In the genomic region with DNA sequence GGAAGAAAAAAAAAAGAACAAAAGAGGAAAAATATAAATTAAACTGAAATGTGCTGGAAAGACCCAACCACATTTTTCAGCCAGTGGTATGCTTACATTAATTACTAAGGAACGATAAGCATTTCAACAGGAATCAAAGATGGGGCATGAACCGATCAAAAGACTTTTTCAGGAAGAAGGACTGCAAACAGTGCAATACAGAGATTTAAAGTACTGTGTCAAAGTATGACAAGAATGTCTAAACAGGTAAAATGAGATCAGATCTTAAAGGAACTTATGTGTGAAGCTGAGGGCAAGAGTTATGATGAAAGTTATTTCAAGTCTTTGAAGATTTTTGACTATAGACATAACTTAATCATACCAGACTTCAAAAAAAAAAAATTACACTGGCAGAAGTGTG, we compare ENCODE assay signal across 28 cellular contexts.
DNase-seq lines count a peak whose midpoint lies in the region; ATAC-seq, FAIRE-seq and TF ChIP-seq lines count a peak whose summit lies in the region.
"Had no signal": no experiment of that assay in that cellular context is flagged by ENCODE, and none has a peak within 500 bp of the region (broad histone marks: within the 10 kb centered on the region; RNA-seq: fewer than 3 reads in every experiment).

No MANE protein-coding gene starts in this region.

- H2BK120ac ChIP-seq in neuronal stem cell (ENCODE audit: low read depth, low read length) = no peak overlapping the region

- H3K4ac ChIP-seq in neuronal stem cell (ENCODE audit: low read length) = no peak overlapping the region

- peak overlapping the region; percentile 54 for H3K4me3 Mint-ChIP-seq in Caco-2 (ENCODE audit: unreplicated experiment)
- H3K4me3 Mint-ChIP-seq: CD4-positive, alpha-beta memory T cell; H9 had no signal

- no TSS peak for BruUV-seq in Caco-2 (replicated peaks; lab: Mats Ljungman, UMichigan)

- H3K18ac ChIP-seq in neuronal stem cell (ENCODE audit: low read length) = no peak overlapping the region

- H4K91ac ChIP-seq in neuronal stem cell (ENCODE audit: low read depth, low read length, poor library complexity) = no peak overlapping the region

- DNase-seq in Caco-2 = no peak
- peak; percentile 3 for DNase-seq in amniotic epithelial cell (ENCODE audit: low read depth)
- peak; percentile 50 for DNase-seq in iris pigment epithelial cell (ENCODE audit: low read depth)
- no peak for DNase-seq in neuronal stem cell (ENCODE audit: low spot score)
- DNase-seq in D721Med (ENCODE audit: insufficient read length, low spot score) = no peak
- no peak for DNase-seq in MG63
- DNase-seq: C1 segment of cervical spinal cord; CD4-positive, alpha-beta memory T cell; COR-L47; DMS153; DND-41; GM23248; H9; IMR-90; KG1; NCI-H1092; NCI-H1417 treated with DMSO at 0.1 percent for 48 hours; NCI-H1694 treated with DMSO at 0.1 percent for 48 hours; NCI-H2081 treated with DMSO at 0.1 percent for 48 hours; NCI-H2171; NCI-H226; NCI-H510A; NCI-H69; Right ventricle myocardium superior; RPMI8226 had no signal

- ATAC-seq in HG03378 (IDR thresholded peaks at IDR 0.05; ENCODE audit: unreplicated experiment) = no peak
- ATAC-seq in HG03025 (IDR thresholded peaks at IDR 0.05; ENCODE audit: low FRiP score, unreplicated experiment) = no peak

- no peak overlapping the region for H3K14ac ChIP-seq in neuronal stem cell (ENCODE audit: low read length)

- H3K4me2 ChIP-seq in neuronal stem cell (ENCODE audit: insufficient read depth, low read length, poor library complexity, severe bottlenecking) = no peak overlapping the region

- intact Hi-C loops in Caco-2 (cut with micrococcal nuclease; ENCODE audit: unreplicated experiment) = loop anchor here (5.0 kb wide), 1 partner anchor 1434 kb away; no protein-coding TSS in a partner anchor

- no peaks in the 10 kb centered on the region for H3K79me1 ChIP-seq in neuronal stem cell (ENCODE audit: low read depth, low read length)

- H2BK15ac ChIP-seq in neuronal stem cell (ENCODE audit: low read length) = no peak overlapping the region

- H2AFZ ChIP-seq in neuronal stem cell (ENCODE audit: low read length) = peak overlapping the region; percentile 1
- H2AFZ ChIP-seq: GM23248 had no signal

- no peaks in the 10 kb centered on the region for H3K9me3 ChIP-seq in Caco-2
- H3K9me3 ChIP-seq in neuronal stem cell (replicated peaks in 1 of 2; ENCODE audit: control insufficient read depth in 2 of 2, insufficient read depth in 1 of 2, low read depth in 1 of 2, low read length in 2 of 2) = no peaks in the 10 kb centered on the region
- no peaks in the 10 kb centered on the region; the same call in 1 of the 2 replicates for H3K9me3 ChIP-seq in MG63
- H3K9me3 ChIP-seq: SJSA1 had no signal

- no peak overlapping the region for H2AK5ac ChIP-seq in neuronal stem cell (ENCODE audit: low read depth, low read length)

- no peak overlapping the region for H3K9ac ChIP-seq in neuronal stem cell (ENCODE audit: low read depth, low read length, poor library complexity)
- H3K9ac ChIP-seq: GM23248 had no signal

- H3K27ac ChIP-seq in neuronal stem cell (replicated peaks; ENCODE audit: low read length) = no peak overlapping the region
- H3K27ac ChIP-seq: GM23248, SJSA1 had no signal

- POLR2A ChIA-PET in Caco-2 (lab: Charles Lee) = no interaction called here

- H3K9me3 Mint-ChIP-seq in Caco-2 (ENCODE audit: unreplicated experiment) = no peaks in the 10 kb centered on the region

- no peak overlapping the region for H3K23ac ChIP-seq in neuronal stem cell (ENCODE audit: low read depth, low read length, poor library complexity)

- H3K4me3 ChIP-seq in Caco-2 (ENCODE audit: low read depth, low read length) = no peak overlapping the region
- no peak overlapping the region for H3K4me3 ChIP-seq in neuronal stem cell (ENCODE audit: low read length in 2 of 2)
- no peak overlapping the region for H3K4me3 ChIP-seq in MG63
- H3K4me3 ChIP-seq: GM23248, SJSA1 had no signal

- WGBS in neuronal stem cell (ENCODE audit: extremely low coverage in 2 of 2, insufficient read length in 2 of 2, insufficient replicate concordance in 1 of 2), 2 donors = no CpG with 5 or more reads among the region's 2 CpGs

- H3K36me3 ChIP-seq in Caco-2 (ENCODE audit: control insufficient read depth, insufficient read depth, low read length) (no peaks in the 10 kb centered on the region), neuronal stem cell (replicated peaks in 1 of 2; ENCODE audit: control insufficient read depth in 2 of 2, insufficient read depth in 2 of 2, low read length in 2 of 2) (no peaks in the 10 kb centered on the region), MG63 (no peaks in the 10 kb centered on the region)
- H3K36me3 ChIP-seq: SJSA1 had no signal

- peaks cover 11% of the 10 kb centered on the region for H3K4me1 Mint-ChIP-seq in Caco-2 (ENCODE audit: low read depth, unreplicated experiment)
- H3K4me1 Mint-ChIP-seq: CD4-positive, alpha-beta memory T cell; H9 had no signal

- CTCF ChIA-PET in Caco-2 (lab: Charles Lee) = no interaction called here

- no peak overlapping the region for H2BK5ac ChIP-seq in neuronal stem cell (ENCODE audit: low read length)

- H3K4me1 ChIP-seq in Caco-2 (peaks cover 3% of the 10 kb centered on the region; the same call in 1 of the 2 replicates), neuronal stem cell (ENCODE audit: control insufficient read depth in 2 of 2, insufficient read depth in 1 of 2, low read depth in 1 of 2, low read length in 2 of 2) (no peaks in the 10 kb centered on the region)
- H3K4me1 ChIP-seq: SJSA1 had no signal

- FAIRE-seq in D721Med (lab: Jason Lieb, UNC) = no peak

- TF ChIP-seq CTCF in Caco-2 (IDR thresholded peaks at IDR 0.05; ENCODE audit: insufficient read depth in 1 of 2, low read depth in 1 of 2, low read length in 1 of 2, severe bottlenecking in 1 of 2, unreplicated experiment in 1 of 2) = no peak
- no peak for TF ChIP-seq CTCF in D721Med (IDR thresholded peaks at IDR 0.05; ENCODE audit: insufficient read depth, missing control alignments)

- H3K27me3 ChIP-seq in Caco-2 (replicated peaks; ENCODE audit: control insufficient read depth, insufficient read depth, low read length) = no peaks in the 10 kb centered on the region
- H3K27me3 ChIP-seq in neuronal stem cell (ENCODE audit: control insufficient read depth in 3 of 3, insufficient read depth in 3 of 3, low read depth in 1 of 3, low read length in 3 of 3) = no peaks in the 10 kb centered on the region
- no peaks in the 10 kb centered on the region for H3K27me3 ChIP-seq in MG63
- H3K27me3 ChIP-seq: SJSA1 had no signal

- no peaks in the 10 kb centered on the region for H3K36me3 Mint-ChIP-seq in Caco-2 (ENCODE audit: insufficient read depth, unreplicated experiment)
- H3K36me3 Mint-ChIP-seq: CD4-positive, alpha-beta memory T cell had no signal

- H3K27me3 Mint-ChIP-seq in Caco-2 (ENCODE audit: insufficient read depth, unreplicated experiment) = no peaks in the 10 kb centered on the region
- H3K27me3 Mint-ChIP-seq: CD4-positive, alpha-beta memory T cell had no signal

- peak overlapping the region; percentile 76 for H3K27ac Mint-ChIP-seq in Caco-2 (ENCODE audit: unreplicated experiment)
- H3K27ac Mint-ChIP-seq: CD4-positive, alpha-beta memory T cell; H9 had no signal

- H2BK12ac ChIP-seq in neuronal stem cell (ENCODE audit: low read length) = no peak overlapping the region

- no peak overlapping the region for H4K8ac ChIP-seq in neuronal stem cell (ENCODE audit: low read depth, low read length)

Comparison
In these comparisons a context has a peak if more than half of its experiments do, and no peak if none do; other contexts are left out.
1. DNase-seq: peak in amniotic epithelial cell (single experiment) and iris pigment epithelial cell (single experiment); none in Caco-2 (0 of 2), neuronal stem cell (single experiment), D721Med (single experiment) and MG63 (single experiment).